In the genomic region with DNA sequence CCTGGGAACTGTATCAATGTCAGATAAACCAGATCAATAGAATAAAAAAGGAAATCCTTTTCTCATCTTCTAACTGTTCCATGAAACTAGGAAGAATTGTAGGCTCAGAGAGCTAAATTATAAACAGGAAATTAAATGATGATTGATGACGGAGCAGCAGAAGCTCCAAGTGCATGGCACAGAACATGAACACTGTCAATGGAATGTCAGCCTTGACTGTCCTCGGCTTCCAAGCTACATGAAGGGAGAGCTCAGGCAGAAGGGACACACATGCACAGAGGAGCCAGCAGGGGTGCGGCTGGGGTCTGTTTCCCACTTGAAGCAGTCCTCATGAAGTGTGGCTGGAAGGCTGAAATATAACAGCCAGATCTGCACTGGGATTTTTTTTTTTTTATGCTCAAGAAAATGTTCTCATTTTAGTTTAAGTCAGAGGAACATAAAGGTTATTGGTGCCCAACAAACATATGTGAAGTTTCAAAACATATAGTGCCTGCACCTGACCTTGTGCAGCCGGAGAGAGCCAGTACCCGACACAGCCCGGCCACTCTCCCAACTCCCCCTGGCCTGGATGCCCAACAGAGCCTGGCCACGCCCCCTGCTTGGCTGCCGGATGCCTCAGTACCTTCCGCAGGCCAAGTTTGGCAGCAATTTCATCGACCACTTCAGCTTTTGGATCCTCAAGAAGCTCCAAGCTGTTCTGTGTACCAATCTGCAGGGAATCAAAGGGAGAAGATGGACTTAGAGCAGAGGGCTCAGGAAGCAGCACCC, we compare ENCODE assay signal across 17 cellular contexts. TPM values are rescaled to one million over a fixed set of nuclear protein-coding genes. Genes with fewer than 3 reads are reported as not detected.
A peak's percentile ranks its signal among the peaks of the same experiment; 100 is the strongest.
DNase-seq lines count a peak whose midpoint lies in the region; ATAC-seq, FAIRE-seq and TF ChIP-seq lines count a peak whose summit lies in the region.
"Had no signal": no experiment of that assay in that cellular context is flagged by ENCODE, and none has a peak within 500 bp of the region (broad histone marks: within the 10 kb centered on the region; RNA-seq: fewer than 3 reads in every experiment).

No MANE protein-coding gene starts in this region.

- no peak overlapping the region for H2AFZ ChIP-seq in H1 (ENCODE audit: low read length)

- no peak for TF ChIP-seq RAD21 in H1 (IDR thresholded peaks at IDR 0.05 in 1 of 2, conservative IDR thresholded peaks at IDR 0.05 in 1 of 2; ENCODE audit: low read depth in 2 of 2, low read length in 2 of 2)

- H3K36me3 ChIP-seq in MG63 (peaks cover 92% of the 10 kb centered on the region), H1 (ENCODE audit: control insufficient read depth in 2 of 4, insufficient read depth in 4 of 4, low read length in 3 of 4) (peaks cover 21 to 56% (median 46%) of the 10 kb centered on the region in 4 experiments)

- no peak overlapping the region for H2BK15ac ChIP-seq in H1 (ENCODE audit: low read length)

- intact Hi-C loops in Calu3 (cut with micrococcal nuclease; ENCODE audit: unreplicated experiment): loop anchor here (2.0 kb wide), 1 partner anchor 47 kb away; the partner anchor contains the start of gene FAAP100
- intact Hi-C loops in activated CD4-positive, alpha-beta memory T cell treated with anti-CD3 and anti-CD28 coated beads for 36 hours (cut with micrococcal nuclease): loop anchor here (2.0 kb wide), 1 partner anchor 87 kb away; the partner anchor contains the start of gene ACTG1

- H3K27me3 Mint-ChIP-seq in Calu3 (ENCODE audit: unreplicated experiment): no peaks in the 10 kb centered on the region
- H3K27me3 Mint-ChIP-seq in activated CD4-positive, alpha-beta memory T cell treated with anti-CD3 and anti-CD28 coated beads for 36 hours: no peaks in the 10 kb centered on the region

- H3K27ac Mint-ChIP-seq in Calu3 (ENCODE audit: unreplicated experiment): no peak overlapping the region
- H3K27ac Mint-ChIP-seq in activated CD4-positive, alpha-beta memory T cell treated with anti-CD3 and anti-CD28 coated beads for 36 hours: no peak overlapping the region

- peaks cover 7% of the 10 kb centered on the region for H3K79me1 ChIP-seq in H1 (ENCODE audit: low read depth, low read length)

- H3K27ac ChIP-seq in H1 (ENCODE audit: low read depth, low read length): no peak overlapping the region
- H3K27ac ChIP-seq: gastrocnemius medialis had no signal

- no peak overlapping the region for H2BK20ac ChIP-seq in H1 (ENCODE audit: low read length)

- H3K23me2 ChIP-seq in H1 (ENCODE audit: low read depth, low read length): no peaks in the 10 kb centered on the region

- no peak overlapping the region for H2BK120ac ChIP-seq in H1 (replicated peaks; ENCODE audit: low read depth, low read length)

- no peaks in the 10 kb centered on the region for H3K27me3 ChIP-seq in MG63
- no peaks in the 10 kb centered on the region for H3K27me3 ChIP-seq in H1 (replicated peaks in 1 of 4; ENCODE audit: control insufficient read depth in 3 of 4, extremely low read depth in 1 of 4, insufficient read depth in 3 of 4, low read length in 3 of 4)
- H3K27me3 ChIP-seq: gastrocnemius medialis had no signal

- no peak overlapping the region for H3K4me2 ChIP-seq in H1 (ENCODE audit: insufficient read depth in 1 of 2, low read depth in 2 of 2, low read length in 2 of 2)

- H3K4me1 Mint-ChIP-seq in Calu3 (ENCODE audit: low read depth, unreplicated experiment): peaks cover 7% of the 10 kb centered on the region
- peaks cover 6% of the 10 kb centered on the region for H3K4me1 Mint-ChIP-seq in activated CD4-positive, alpha-beta memory T cell treated with anti-CD3 and anti-CD28 coated beads for 36 hours (ENCODE audit: low read depth)
- H3K4me1 Mint-ChIP-seq: WTC11 had no signal

- ATAC-seq in GM19452 (IDR thresholded peaks at IDR 0.05; ENCODE audit: unreplicated experiment): no peak
- no peak for ATAC-seq in GM19351 (IDR thresholded peaks at IDR 0.05; ENCODE audit: unreplicated experiment)
- ATAC-seq: gastrocnemius medialis, GM12878, mucosa of descending colon, WTC11 had no signal

- no peak overlapping the region; the same call in 1 of the 2 replicates for H2BK5ac ChIP-seq in H1 (ENCODE audit: low read depth, low read length)

- no peaks in the 10 kb centered on the region for H3K4me1 ChIP-seq in H1 (replicated peaks in 1 of 4; ENCODE audit: control insufficient read depth in 3 of 4, insufficient read depth in 4 of 4, low read length in 3 of 4)
- H3K4me1 ChIP-seq: gastrocnemius medialis had no signal

- no peak overlapping the region; a peak in 1 of 7 replicates for H3K9ac ChIP-seq in H1 (replicated peaks in 1 of 4; ENCODE audit: extremely low read depth in 1 of 4, low read depth in 3 of 4, low read length in 3 of 4)

- H3K36me3 Mint-ChIP-seq in Calu3 (ENCODE audit: insufficient read depth, unreplicated experiment): peaks cover 73% of the 10 kb centered on the region
- peaks cover 33% of the 10 kb centered on the region for H3K36me3 Mint-ChIP-seq in activated CD4-positive, alpha-beta memory T cell treated with anti-CD3 and anti-CD28 coated beads for 36 hours

- H3K9me3 Mint-ChIP-seq in Calu3 (ENCODE audit: low read depth, unreplicated experiment): no peaks in the 10 kb centered on the region
- no peaks in the 10 kb centered on the region for H3K9me3 Mint-ChIP-seq in activated CD4-positive, alpha-beta memory T cell treated with anti-CD3 and anti-CD28 coated beads for 36 hours
- H3K9me3 Mint-ChIP-seq: WTC11 had no signal

- DNase-seq in AG10803 (ENCODE audit: low read depth) (peak; percentile 77), MG63 (peak; percentile 39), H1 (ENCODE audit: low read depth in 1 of 2, low spot score in 2 of 2) (no peak), left kidney (ENCODE audit: low read depth, low spot score) (peak; percentile 61), Calu3 (no peak)
- no peak for DNase-seq in activated CD4-positive, alpha-beta memory T cell treated with anti-CD3 and anti-CD28 coated beads for 36 hours
- DNase-seq: AML-193, DND-41, gastrocnemius medialis, NCI-H1105 had no signal

- H3K79me2 ChIP-seq in H1 (ENCODE audit: control insufficient read depth in 1 of 2, insufficient read depth in 2 of 2, low read length in 2 of 2): no peaks in the 10 kb centered on the region

- no peak overlapping the region for H3K23ac ChIP-seq in H1 (ENCODE audit: insufficient read length)

- no peak for TF ChIP-seq POLR2A in H1 (IDR thresholded peaks at IDR 0.05; ENCODE audit: control extremely low read depth in 1 of 2, low read depth in 2 of 2, low read length in 2 of 2)

- POLR2A ChIA-PET in H1 (lab: Charles Lee; ENCODE audit: partially characterized antibody): interaction anchor here (0.5 to 1.5 kb wide), 2 partner anchors 26 to 28 kb away, joined by 3 to 4 read pairs; no protein-coding TSS in a partner anchor
- POLR2A ChIA-PET in activated CD4-positive, alpha-beta memory T cell treated with anti-CD3 and anti-CD28 coated beads for 36 hours (lab: Charles Lee): no interaction called here

- H3K18ac ChIP-seq in H1 (ENCODE audit: extremely low read depth, low read length): no peak overlapping the region

- FAIRE-seq in H1 (lab: Jason Lieb, UNC): no peak
- FAIRE-seq: GM12878 had no signal

- WGBS in H1 (ENCODE audit: extremely low coverage in 1 of 2, insufficient coverage in 1 of 2, insufficient read length in 1 of 2, insufficient replicate concordance in 2 of 2, low coverage in 1 of 2, low lambda C conversion rate in 2 of 2, missing lambda C conversion rate in 1 of 2), 2 experiments: 88% methylated on average over 10 of the region's 10 CpGs; no CpG with 5 or more reads in 1 of the 2 experiments

- CTCF ChIA-PET in H1 (lab: Charles Lee; ENCODE audit: partially characterized antibody): interaction anchor here (0.6 to 4.1 kb wide), 18 partner anchors 10 to 420 kb away, joined by 3 to 31 read pairs (median 5); no protein-coding TSS in a partner anchor
- CTCF ChIA-PET in Calu3 (lab: Charles Lee): interaction anchor here (0.7 kb wide), 2 partner anchors 9 to 82 kb away, joined by 3 read pairs; no protein-coding TSS in a partner anchor
- CTCF ChIA-PET in activated CD4-positive, alpha-beta memory T cell treated with anti-CD3 and anti-CD28 coated beads for 36 hours (lab: Charles Lee): interaction anchor here (0.7 to 3.9 kb wide), 9 partner anchors 10 to 347 kb away, joined by 3 to 26 read pairs (median 6); partner anchors contain the start of gene FAAP100

- H3K4ac ChIP-seq in H1 (replicated peaks; ENCODE audit: insufficient read length, low read depth, low read length): no peak overlapping the region

- H2AK5ac ChIP-seq in H1 (ENCODE audit: low read depth, low read length): no peak overlapping the region

- H4K5ac ChIP-seq in H1 (ENCODE audit: insufficient read length, low read depth, low read length): no peak overlapping the region

- no peaks in the 10 kb centered on the region for H3K9me3 ChIP-seq in MG63
- no peaks in the 10 kb centered on the region for H3K9me3 ChIP-seq in H1 (ENCODE audit: insufficient read depth in 2 of 2, low read depth in 1 of 2, low read length in 1 of 2)
- H3K9me3 ChIP-seq: gastrocnemius medialis, mucosa of descending colon, thoracic aorta had no signal

- TF ChIP-seq CTCF in AG10803 (conservative IDR thresholded peaks at IDR 0.05; ENCODE audit: low read length): no peak
- TF ChIP-seq CTCF in H1 (IDR thresholded peaks at IDR 0.05; ENCODE audit: control extremely low read depth in 1 of 3, insufficient read depth in 1 of 3, low read depth in 1 of 3, low read length in 3 of 3): no peak
- no peak for TF ChIP-seq CTCF in Calu3 (IDR thresholded peaks at IDR 0.05; ENCODE audit: unreplicated experiment)

- H4K91ac ChIP-seq in H1 (replicated peaks; ENCODE audit: insufficient read length, low read length): no peak overlapping the region

- no peak for TF ChIP-seq EP300 in H1 (IDR thresholded peaks at IDR 0.05; ENCODE audit: borderline replicate concordance in 1 of 2, low read depth in 2 of 2, low read length in 2 of 2)

- peak overlapping the region; percentile 57; the same call in 1 of the 2 replicates for H4K8ac ChIP-seq in H1 (ENCODE audit: extremely low read depth, insufficient read depth, low read length)

- H3K14ac ChIP-seq in H1 (ENCODE audit: insufficient read length): no peak overlapping the region

- H3K4me3 ChIP-seq in AG10803 (ENCODE audit: low read length) (no peak overlapping the region), MG63 (no peak overlapping the region), H1 (ENCODE audit: extremely low read depth in 1 of 4, insufficient read depth in 2 of 4, low read depth in 3 of 4, low read length in 4 of 4) (no peak overlapping the region)
- H3K4me3 ChIP-seq: gastrocnemius medialis, GM12878, mucosa of descending colon, thoracic aorta had no signal

- BruUV-seq in Calu3 (replicated peaks; lab: Mats Ljungman, UMichigan): no TSS peak

- no peak overlapping the region for H3K56ac ChIP-seq in H1 (replicated peaks; ENCODE audit: insufficient read length, low read depth, low read length)

- H2BK12ac ChIP-seq in H1 (ENCODE audit: low read depth, low read length): no peak overlapping the region

- H3K4me3 Mint-ChIP-seq in Calu3 (ENCODE audit: low read depth, unreplicated experiment): no peak overlapping the region
- no peak overlapping the region for H3K4me3 Mint-ChIP-seq in activated CD4-positive, alpha-beta memory T cell treated with anti-CD3 and anti-CD28 coated beads for 36 hours
- H3K4me3 Mint-ChIP-seq: WTC11 had no signal

- peaks cover 0 to 9% of the 10 kb centered on the region in 2 experiments for H4K20me1 ChIP-seq in H1 (replicated peaks in 1 of 2; ENCODE audit: control insufficient read depth in 1 of 2, insufficient read depth in 2 of 2, low read length in 2 of 2)

RNA-seq across cellular contexts. Expression of gene NPLOC4, which starts 37.0 kb away (rescaled TPM):
- 109 and 157 TPM in 2 replicates for total RNA-seq in MG63 (2014; rRNA removed; shearing (Covaris generic); ENCODE audit: low replicate concordance)
- 79.8 and 92.7 TPM in 2 replicates for total RNA-seq in H1 (2021; fragmentation: NEBNext Ultra II Directional; extraction: Animal tissue kit (Norgen Biotek cat#: 25700))
- polyA plus RNA-seq in H1 (2011; rRNA removed): 70.7 and 75.0 TPM in 2 replicates
- 60.9 TPM for polyA plus RNA-seq in H1 (2011; cell fraction: cytosol; rRNA removed)
- 89.5 TPM for polyA plus RNA-seq in H1 (2011; cell fraction: nucleus; rRNA removed)
- polyA plus RNA-seq in H1 (2012, experiment 1 of 2): 39.4 to 58.7 TPM (median 48.0 TPM) in 4 replicates
- 45.3 TPM for polyA plus RNA-seq in H1 (2012, experiment 2 of 2)
- polyA plus RNA-seq in H1 (2013, experiment 1 of 2): 57.3 TPM
- 54.4 TPM for polyA plus RNA-seq in H1 (2013, experiment 2 of 2)
- polyA minus RNA-seq in H1 (2011; rRNA and poly(A)+ RNA removed): 155 and 210 TPM in 2 replicates
- polyA minus RNA-seq in H1 (2011; cell fraction: cytosol; rRNA and poly(A)+ RNA removed): 65.4 TPM
- 47.0 TPM for polyA minus RNA-seq in H1 (2011; cell fraction: nucleus; rRNA and poly(A)+ RNA removed)
- total RNA-seq in Calu3 (2022): 146 and 149 TPM in 2 replicates
- total RNA-seq in activated CD4-positive, alpha-beta memory T cell treated with anti-CD3 and anti-CD28 coated beads for 36 hours: 10 to 100 TPM; 78.4 to 93.2 TPM

RNA-seq across cellular contexts. Expression of gene TSPAN10, which starts 37.1 kb away (rescaled TPM):
- total RNA-seq in MG63 (2014; rRNA removed; shearing (Covaris generic); ENCODE audit: low replicate concordance): 2.6 and 3.7 TPM in 2 replicates
- 0.96 and 0.99 TPM in 2 replicates for total RNA-seq in H1 (2021; fragmentation: NEBNext Ultra II Directional; extraction: Animal tissue kit (Norgen Biotek cat#: 25700))
- 0.83 and 1.1 TPM in 2 replicates for polyA plus RNA-seq in H1 (2011; rRNA removed)
- polyA plus RNA-seq in H1 (2011; cell fraction: cytosol; rRNA removed): 0.89 TPM
- 2.1 TPM for polyA plus RNA-seq in H1 (2011; cell fraction: nucleus; rRNA removed)
- polyA plus RNA-seq in H1 (2012, experiment 1 of 2): 0.68 to 1.2 TPM (median 0.97 TPM) in 4 replicates
- 0.60 TPM for polyA plus RNA-seq in H1 (2012, experiment 2 of 2)
- polyA plus RNA-seq in H1 (2013, experiment 1 of 2): 0.45 TPM
- 0.64 TPM for polyA plus RNA-seq in H1 (2013, experiment 2 of 2)
- 0.98 and 3.4 TPM in 2 replicates for polyA minus RNA-seq in H1 (2011; rRNA and poly(A)+ RNA removed)
- 1.1 TPM for polyA minus RNA-seq in H1 (2011; cell fraction: cytosol; rRNA and poly(A)+ RNA removed)
- polyA minus RNA-seq in H1 (2011; cell fraction: nucleus; rRNA and poly(A)+ RNA removed): 1.8 TPM
- total RNA-seq in Calu3 (2022): 2.9 and 4.2 TPM in 2 replicates
- total RNA-seq in activated CD4-positive, alpha-beta memory T cell treated with anti-CD3 and anti-CD28 coated beads for 36 hours: under 1 TPM; 0.36 to 0.45 TPM

RNA-seq across cellular contexts. Expression of gene FAAP100, which starts 47.8 kb away (rescaled TPM):
- 25.6 and 41.7 TPM in 2 replicates for total RNA-seq in MG63 (2014; rRNA removed; shearing (Covaris generic); ENCODE audit: low replicate concordance)
- total RNA-seq in H1 (2021; fragmentation: NEBNext Ultra II Directional; extraction: Animal tissue kit (Norgen Biotek cat#: 25700)): 37.9 and 41.8 TPM in 2 replicates
- 23.2 and 33.1 TPM in 2 replicates for polyA plus RNA-seq in H1 (2011; rRNA removed)
- 28.9 TPM for polyA plus RNA-seq in H1 (2011; cell fraction: cytosol; rRNA removed)
- polyA plus RNA-seq in H1 (2011; cell fraction: nucleus; rRNA removed): 69.4 TPM
- 17.1 to 31.4 TPM (median 28.6 TPM) in 4 replicates for polyA plus RNA-seq in H1 (2012, experiment 1 of 2)
- 25.6 TPM for polyA plus RNA-seq in H1 (2012, experiment 2 of 2)
- polyA plus RNA-seq in H1 (2013, experiment 1 of 2): 16.0 TPM
- 16.3 TPM for polyA plus RNA-seq in H1 (2013, experiment 2 of 2)
- 13.3 and 19.4 TPM in 2 replicates for polyA minus RNA-seq in H1 (2011; rRNA and poly(A)+ RNA removed)
- polyA minus RNA-seq in H1 (2011; cell fraction: cytosol; rRNA and poly(A)+ RNA removed): 18.1 TPM
- polyA minus RNA-seq in H1 (2011; cell fraction: nucleus; rRNA and poly(A)+ RNA removed): 33.6 TPM
- 39.4 and 39.7 TPM in 2 replicates for total RNA-seq in Calu3 (2022)
- total RNA-seq in activated CD4-positive, alpha-beta memory T cell treated with anti-CD3 and anti-CD28 coated beads for 36 hours: 10 to 100 TPM; 33.5 to 39.7 TPM

RNA-seq across cellular contexts. Expression of gene PDE6G, which starts 56.4 kb away (rescaled TPM):
- total RNA-seq in MG63 (2014; rRNA removed; shearing (Covaris generic); ENCODE audit: low replicate concordance): not detected in 2 replicates
- 5.8 and 6.4 TPM in 2 replicates for total RNA-seq in H1 (2021; fragmentation: NEBNext Ultra II Directional; extraction: Animal tissue kit (Norgen Biotek cat#: 25700))
- polyA plus RNA-seq in H1 (2011; rRNA removed): 12.9 and 15.1 TPM in 2 replicates
- polyA plus RNA-seq in H1 (2011; cell fraction: cytosol; rRNA removed): 7.8 TPM
- 8.5 TPM for polyA plus RNA-seq in H1 (2011; cell fraction: nucleus; rRNA removed)
- 7.9 to 8.8 TPM (median 8.4 TPM) in 4 replicates for polyA plus RNA-seq in H1 (2012, experiment 1 of 2)
- 11.4 TPM for polyA plus RNA-seq in H1 (2012, experiment 2 of 2)
- polyA plus RNA-seq in H1 (2013, experiment 1 of 2): 6.9 TPM
- polyA plus RNA-seq in H1 (2013, experiment 2 of 2): 5.8 TPM
- polyA minus RNA-seq in H1 (2011; rRNA and poly(A)+ RNA removed): 1.6 and 5.0 TPM in 2 replicates
- 3.7 TPM for polyA minus RNA-seq in H1 (2011; cell fraction: cytosol; rRNA and poly(A)+ RNA removed)
- 1.5 TPM for polyA minus RNA-seq in H1 (2011; cell fraction: nucleus; rRNA and poly(A)+ RNA removed)
- not detected in 2 replicates for total RNA-seq in Calu3 (2022)
- total RNA-seq in activated CD4-positive, alpha-beta memory T cell treated with anti-CD3 and anti-CD28 coated beads for 36 hours: 1 to 10 TPM; 1.1 to 1.5 TPM
- total RNA-seq: gastrocnemius medialis, SK-MEL-5, thoracic aorta had no signal

Comparison
In these comparisons a context has a peak if more than half of its experiments do, and no peak if none do; other contexts are left out.
1. DNase-seq: peak in AG10803 (single experiment), MG63 (single experiment) and left kidney (single experiment); none in H1 (0 of 2), Calu3 (single experiment) and activated CD4-positive, alpha-beta memory T cell treated with anti-CD3 and anti-CD28 coated beads for 36 hours (single experiment).